ENCODE assay signal across 18 cellular contexts in the genomic region with DNA sequence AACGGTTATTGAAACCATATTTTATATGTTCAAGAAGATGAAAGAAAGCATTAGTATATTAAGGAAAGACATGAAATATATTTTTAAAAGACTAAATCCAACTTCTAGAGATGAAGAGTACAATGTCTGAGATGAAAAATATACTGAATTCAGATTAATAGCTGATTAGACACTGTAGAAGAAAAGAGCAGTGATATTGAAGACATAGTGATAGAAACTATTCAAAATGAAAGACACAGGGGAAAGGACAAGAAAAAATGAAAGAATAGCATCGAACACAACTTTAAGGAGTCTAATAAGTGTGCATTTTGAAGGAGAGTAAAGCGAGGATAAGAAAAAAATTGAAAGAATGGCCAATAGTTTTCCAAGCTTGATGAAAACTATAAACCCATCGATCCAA. TPM values are rescaled to one million over a fixed set of nuclear protein-coding genes. Genes with fewer than 3 reads are reported as not detected.
DNase-seq lines count a peak whose midpoint lies in the region; ATAC-seq, FAIRE-seq and TF ChIP-seq lines count a peak whose summit lies in the region.
"Had no signal": no experiment of that assay in that cellular context is flagged by ENCODE, and none has a peak within 500 bp of the region (broad histone marks: within the 10 kb centered on the region; RNA-seq: fewer than 3 reads in every experiment).

No MANE protein-coding gene starts in this region.

- no peaks in the 10 kb centered on the region for H3K79me2 ChIP-seq in OCI-LY1 (ENCODE audit: insufficient read depth, low read length)
- no peaks in the 10 kb centered on the region for H3K79me2 ChIP-seq in K562 (ENCODE audit: control insufficient read depth, insufficient read depth, low read length)
- H3K79me2 ChIP-seq in H9 (ENCODE audit: insufficient read depth, low read length) = no peaks in the 10 kb centered on the region

- WGBS in K562 (ENCODE audit: insufficient coverage, low coverage, missing lambda C conversion rate) = 13% methylated on average over 4 of the region's 4 CpGs
- WGBS in H9 (ENCODE audit: extremely low coverage, insufficient read length, low lambda C conversion rate) = 100% methylated on average over 1 of the region's 4 CpGs

- TF ChIP-seq POLR2A in K562 (conservative IDR thresholded peaks at IDR 0.05) = no peak

- TF ChIP-seq RAD21 in K562 (CRISPR knock-in tag; conservative IDR thresholded peaks at IDR 0.05 in 1 of 2, IDR thresholded peaks at IDR 0.05 in 1 of 2) = no peak

- no peaks in the 10 kb centered on the region for H3K9me3 ChIP-seq in HEK293 (ENCODE audit: control insufficient read depth, insufficient read depth, low read depth, low read length)
- H3K9me3 ChIP-seq in OCI-LY1 (ENCODE audit: low read length) = peaks cover 14% of the 10 kb centered on the region; the same call in 1 of the 2 replicates
- H3K9me3 ChIP-seq in K562 (replicated peaks; ENCODE audit: control insufficient read depth, insufficient read depth, low read depth, low read length) = no peaks in the 10 kb centered on the region
- no peaks in the 10 kb centered on the region for H3K9me3 ChIP-seq in H9 (ENCODE audit: control insufficient read depth, low read depth, low read length)

- no peak overlapping the region for H2BK120ac ChIP-seq in H9 (ENCODE audit: low read depth, low read length, poor library complexity, severe bottlenecking)

- TF ChIP-seq CTCF in HEK293 (tag by site-specific recombination; IDR thresholded peaks at IDR 0.05) = no peak
- no peak for TF ChIP-seq CTCF in OCI-LY1 (IDR thresholded peaks at IDR 0.05; ENCODE audit: low read length)
- TF ChIP-seq CTCF in K562 (IDR thresholded peaks at IDR 0.05 in 2 of 3, conservative IDR thresholded peaks at IDR 0.05 in 1 of 3; ENCODE audit: insufficient read depth in 2 of 3, low read depth in 1 of 3, low read length in 3 of 3) = no peak
- no peak for TF ChIP-seq CTCF in H9 (conservative IDR thresholded peaks at IDR 0.05)

- no peak overlapping the region for H3K4me3 ChIP-seq in HEK293 (ENCODE audit: low read depth, low read length)
- H3K4me3 ChIP-seq in OCI-LY1 (ENCODE audit: low read depth, low read length, poor library complexity, severe bottlenecking) = no peak overlapping the region
- H3K4me3 ChIP-seq in K562 = no peak overlapping the region
- H3K4me3 ChIP-seq: BLaER1 treated with 17β-estradiol and CSF1 and Interleukin-3, amounts not matched to agents 10 nM and 100 nM had no signal

- H2AK5ac ChIP-seq in H9 (ENCODE audit: insufficient read length, low read length) = no peak overlapping the region

- no peaks in the 10 kb centered on the region for H3K79me1 ChIP-seq in H9 (ENCODE audit: insufficient read depth, low read depth, low read length, poor library complexity, severe bottlenecking)

- CTCF ChIA-PET in HEK293 (lab: Yijun Ruan, JAX) = interaction anchor here (0.6 to 1.8 kb wide), 4 partner anchors 48 to 844 kb away, joined by 3 to 13 read pairs (median 6); no protein-coding TSS in a partner anchor
- CTCF ChIA-PET in K562 (lab: Yijun Ruan, JAX; ENCODE audit: low intra/inter-chr PET ratio) = no interaction called here

- no peaks in the 10 kb centered on the region for H3K4me1 Mint-ChIP-seq in H9

- no peaks in the 10 kb centered on the region for H3K9me1 ChIP-seq in K562 (ENCODE audit: control insufficient read depth, insufficient read depth, low read length)

- no peak for ATAC-seq in K562
- ATAC-seq in GM21526 (IDR thresholded peaks at IDR 0.05; ENCODE audit: low FRiP score, unreplicated experiment) = no peak
- ATAC-seq: CD8-positive, alpha-beta T cell had no signal

- no peak overlapping the region for H4K5ac ChIP-seq in H9 (ENCODE audit: insufficient read length, low read depth, low read length)

- H2BK5ac ChIP-seq in H9 (ENCODE audit: insufficient read length, low read length) = no peak overlapping the region

- POLR2A ChIA-PET in HEK293 (lab: Yijun Ruan, JAX) (interaction anchor here (3.5 kb wide), 1 partner anchor 12 kb away, joined by 12 read pairs; a partner anchor contains a TSS), K562 (lab: Yijun Ruan, JAX) (interaction anchor here (0.6 to 3.4 kb wide), 2 partner anchors 13 to 718 kb away, joined by 4 to 13 read pairs; no protein-coding TSS in a partner anchor)

- H3K4me2 ChIP-seq in OCI-LY1 (ENCODE audit: low read length) (no peak overlapping the region), K562 (ENCODE audit: insufficient read depth, low read length) (no peak overlapping the region), H9 (ENCODE audit: insufficient read depth, insufficient read length, low read length) (no peak overlapping the region)

- no peak overlapping the region for H3K56ac ChIP-seq in H9 (ENCODE audit: insufficient read length, low read depth, low read length)

- no peak overlapping the region for H2BK15ac ChIP-seq in H9 (ENCODE audit: low read depth, low read length)

- no peak overlapping the region for H3K23ac ChIP-seq in H9 (ENCODE audit: insufficient read length, low read depth, low read length)

- DNase-seq in K562 (ENCODE audit: extremely low read depth in 1 of 4, low spot score in 3 of 4) = no peak
- no peak for DNase-seq in H9
- DNase-seq in hypothalamus (lab: John Stamatoyannopoulos, UW) = no peak
- no peak for DNase-seq in superior temporal gyrus (ENCODE audit: extremely low spot score)
- DNase-seq: 8988T; Calu3; CD8-positive, alpha-beta T cell; DMS79 treated with DMSO at 0.1 percent for 48 hours; GOT3; H7 had no signal

- H2AFZ ChIP-seq in OCI-LY1 (ENCODE audit: low read length) (no peak overlapping the region), K562 (ENCODE audit: low read depth, low read length) (no peak overlapping the region), H9 (ENCODE audit: low read length) (no peak overlapping the region)

- no peak overlapping the region for H2BK20ac ChIP-seq in H9 (ENCODE audit: low read depth, low read length, poor library complexity, severe bottlenecking)

- intact Hi-C loops in K562 (cut with micrococcal nuclease) = no loop called here

- H3K4me1 ChIP-seq in HEK293 (ENCODE audit: control insufficient read depth, insufficient read depth, low read length) (peaks cover 5% of the 10 kb centered on the region; the same call in 1 of the 2 replicates), OCI-LY1 (ENCODE audit: insufficient read depth, low read length, severe bottlenecking) (peaks cover 47% of the 10 kb centered on the region), K562 (replicated peaks in 1 of 2; ENCODE audit: control insufficient read depth in 2 of 2, insufficient read depth in 2 of 2, low read length in 2 of 2) (no peaks in the 10 kb centered on the region; a peak in 3 of 5 replicates), H9 (ENCODE audit: insufficient read depth, low read length) (no peaks in the 10 kb centered on the region)

- H4K91ac ChIP-seq in H9 (ENCODE audit: insufficient read length, low read depth, low read length) = no peak overlapping the region

- H3K36me3 Mint-ChIP-seq in H9 (ENCODE audit: insufficient read depth in 1 of 3, low read depth in 3 of 3) = no peaks in the 10 kb centered on the region
- H3K36me3 Mint-ChIP-seq: CD8-positive, alpha-beta T cell had no signal

- no peak overlapping the region for H3K14ac ChIP-seq in H9 (ENCODE audit: insufficient read depth, low read length)

- no peak overlapping the region for H3K27ac Mint-ChIP-seq in H9
- H3K27ac Mint-ChIP-seq: B cell; CD8-positive, alpha-beta T cell had no signal

- H3K27me3 Mint-ChIP-seq in H9 (ENCODE audit: low read depth) = peaks cover 6% of the 10 kb centered on the region
- H3K27me3 Mint-ChIP-seq: B cell had no signal

- no peaks in the 10 kb centered on the region for H3K9me2 ChIP-seq in OCI-LY1 (ENCODE audit: low read depth, low read length)

- no peak for TF ChIP-seq EP300 in K562 (IDR thresholded peaks at IDR 0.05; ENCODE audit: low read length)

- FAIRE-seq in A204.1 (lab: Jason Lieb, UNC) (peak; percentile 9), K562 (lab: Jason Lieb, UNC) (no peak)
- FAIRE-seq: G401.6, GM12891 had no signal

- H3K18ac ChIP-seq in H9 (ENCODE audit: insufficient read length, low read depth, low read length) = no peak overlapping the region

- H3K27me3 ChIP-seq in OCI-LY1 (ENCODE audit: insufficient read depth, low read length) (no peaks in the 10 kb centered on the region), K562 (ENCODE audit: control insufficient read depth in 2 of 2, insufficient read depth in 2 of 2, low read length in 2 of 2) (peaks cover 5 to 10% of the 10 kb centered on the region in 2 experiments; a peak in 4 of 5 replicates), H9 (ENCODE audit: insufficient read depth, low read length) (no peaks in the 10 kb centered on the region)
- H3K27me3 ChIP-seq: BLaER1 treated with 17β-estradiol and CSF1 and Interleukin-3, amounts not matched to agents 10 nM and 100 nM had no signal

- no peak overlapping the region for H3K9ac ChIP-seq in OCI-LY1 (ENCODE audit: low read length)
- H3K9ac ChIP-seq in K562 (ENCODE audit: insufficient read depth in 1 of 2, low read depth in 2 of 2, low read length in 2 of 2) = no peak overlapping the region
- H3K9ac ChIP-seq in H9 (ENCODE audit: extremely low read depth, insufficient read length, low read length) = no peak overlapping the region
- H3K9ac ChIP-seq: BLaER1 treated with 17β-estradiol and CSF1 and Interleukin-3, amounts not matched to agents 10 nM and 100 nM had no signal

- no peak overlapping the region for H3K4me3 Mint-ChIP-seq in H9
- H3K4me3 Mint-ChIP-seq: B cell; CD8-positive, alpha-beta T cell had no signal

- H3K36me3 ChIP-seq in HEK293 (ENCODE audit: control insufficient read depth in 2 of 2, insufficient read depth in 1 of 2, low read length in 2 of 2) (no peaks in the 10 kb centered on the region), OCI-LY1 (ENCODE audit: insufficient read depth, low read length) (peaks cover 4% of the 10 kb centered on the region; the same call in 1 of the 2 replicates), K562 (ENCODE audit: control insufficient read depth, insufficient read depth, low read length) (no peaks in the 10 kb centered on the region)
- H3K36me3 ChIP-seq: BLaER1 treated with 17β-estradiol and CSF1 and Interleukin-3, amounts not matched to agents 10 nM and 100 nM had no signal

- H3K27ac ChIP-seq in HEK293 (ENCODE audit: extremely low read depth, low read depth, low read length) = no peak overlapping the region
- H3K27ac ChIP-seq in OCI-LY1 (ENCODE audit: low read depth, low read length, poor library complexity, severe bottlenecking) = peak overlapping the region; percentile 32
- H3K27ac ChIP-seq in K562 (ENCODE audit: extremely low read depth, low read depth, low read length) = no peak overlapping the region
- H3K27ac ChIP-seq in H9 (ENCODE audit: insufficient read length, low read depth, low read length) = no peak overlapping the region

- no peaks in the 10 kb centered on the region for H4K20me1 ChIP-seq in OCI-LY1 (ENCODE audit: insufficient read depth, low read length)
- no peaks in the 10 kb centered on the region for H4K20me1 ChIP-seq in K562 (replicated peaks; ENCODE audit: control insufficient read depth, insufficient read depth, low read length)
- H4K20me1 ChIP-seq in H9 (ENCODE audit: control insufficient read depth, insufficient read depth, insufficient read length) = no peaks in the 10 kb centered on the region
- H4K20me1 ChIP-seq: BLaER1 treated with 17β-estradiol and CSF1 and Interleukin-3, amounts not matched to agents 10 nM and 100 nM had no signal

- no TSS peak for BruUV-seq in K562 (replicated peaks; lab: Mats Ljungman, UMichigan)

- H3K4ac ChIP-seq in H9 (ENCODE audit: low read depth, low read length) = no peak overlapping the region

- no peak overlapping the region for H2BK12ac ChIP-seq in H9 (ENCODE audit: insufficient read length, low read depth, low read length)

- no peaks in the 10 kb centered on the region for H3K23me2 ChIP-seq in H9 (ENCODE audit: insufficient read length, low read depth, low read length, poor library complexity, severe bottlenecking)

- H3T11ph ChIP-seq in H9 (ENCODE audit: low read length) = no peak overlapping the region

- in situ Hi-C loops in K562 (cut with MboI) = no loop called here

- H3K9me3 Mint-ChIP-seq in H9 = peaks cover 0 to 2% of the 10 kb centered on the region in 2 experiments; a peak in 1 of 5 replicates

- H4K8ac ChIP-seq in H9 (replicated peaks; ENCODE audit: insufficient read length, low read depth, low read length) = no peak overlapping the region

- H3F3A ChIP-seq in OCI-LY1 (ENCODE audit: insufficient read depth, low read length) = 0 out of 2 replicates have a peak, but pooled peaks cover 2% of the 10 kb centered on the region

RNA-seq across cellular contexts. Expression of a gene that starts 11.2 kb away (rescaled TPM):
- total RNA-seq in K562 (2011; cell fraction: chromatin; rRNA removed; ENCODE audit: low replicate concordance) = 7.7 and 20.5 TPM in 2 replicates
- total RNA-seq in K562 (2011; cell fraction: nucleolus; rRNA removed) = 8.7 and 11.3 TPM in 2 replicates
- total RNA-seq in K562 (2011; cell fraction: nucleoplasm; rRNA removed) = 13.3 and 24.0 TPM in 2 replicates
- 8.6 TPM in 2 replicates for total RNA-seq in K562 (2014; rRNA removed)
- total RNA-seq in K562 (2014; rRNA removed; fragmentation: Illumina TruSeq; extraction: Trizol) = 11.5 and 13.7 TPM in 2 replicates
- 10.2 and 12.7 TPM in 2 replicates for total RNA-seq in K562 (2015; rRNA removed; fragmentation: Illumina TruSeq; extraction: Trizol)
- 23.7 and 24.2 TPM in 2 replicates for total RNA-seq in K562 (2021)
- polyA plus RNA-seq in K562 (2011; rRNA removed) = 10.4 and 10.8 TPM in 2 replicates
- polyA plus RNA-seq in K562 (2011; cell fraction: cytosol; rRNA removed) = 5.4 and 10.1 TPM in 2 replicates
- polyA plus RNA-seq in K562 (2011; cell fraction: nucleus; rRNA removed) = 2.8 and 3.5 TPM in 2 replicates
- 20.0 and 32.3 TPM in 2 replicates for polyA plus RNA-seq in K562 (2012)
- polyA plus RNA-seq in K562 (2014; fragmentation: Illumina TruSeq; extraction: Trizol) = 17.2 and 20.9 TPM in 2 replicates
- polyA plus RNA-seq in K562 (2014; fragmentation: Nextera tagmentation; extraction: Ambion mirVana) = 10 to 100 TPM; 27.4 to 31.8 TPM
- 11.0 and 14.8 TPM in 2 replicates for polyA plus RNA-seq in K562 (2014; rRNA removed)
- polyA minus RNA-seq in K562 (2011; rRNA and poly(A)+ RNA removed) = 21.6 and 28.4 TPM in 2 replicates
- 10.5 and 11.9 TPM in 2 replicates for polyA minus RNA-seq in K562 (2011; cell fraction: cytosol; rRNA and poly(A)+ RNA removed)
- polyA minus RNA-seq in K562 (2011; cell fraction: nucleus; rRNA and poly(A)+ RNA removed) = 6.2 and 12.8 TPM in 2 replicates
- total RNA-seq in H9 (2021) = 14.2 and 15.8 TPM in 2 replicates

RNA-seq across cellular contexts. Expression of a gene that starts 47.4 kb away (rescaled TPM):
- 29.7 and 42.2 TPM in 2 replicates for total RNA-seq in K562 (2011; cell fraction: chromatin; rRNA removed; ENCODE audit: low replicate concordance)
- 53.8 and 58.4 TPM in 2 replicates for total RNA-seq in K562 (2011; cell fraction: nucleolus; rRNA removed)
- 50.7 and 54.7 TPM in 2 replicates for total RNA-seq in K562 (2011; cell fraction: nucleoplasm; rRNA removed)
- total RNA-seq in K562 (2014; rRNA removed) (25.3 and 31.2 TPM in 2 replicates), K562 (2014; rRNA removed; fragmentation: Illumina TruSeq; extraction: Trizol) (21.3 and 23.0 TPM in 2 replicates), K562 (2015; rRNA removed; fragmentation: Illumina TruSeq; extraction: Trizol) (25.1 and 25.3 TPM in 2 replicates), K562 (2021) (17.5 TPM in 2 replicates), H9 (2021) (3.1 TPM in 2 replicates)
- polyA plus RNA-seq in K562 (2011; rRNA removed) (29.9 and 33.1 TPM in 2 replicates), K562 (2014; fragmentation: Illumina TruSeq; extraction: Trizol) (29.6 and 33.8 TPM in 2 replicates), K562 (2014; fragmentation: Nextera tagmentation; extraction: Ambion mirVana) (10 to 100 TPM; 10.9 to 14.7 TPM), K562 (2014; rRNA removed) (19.3 and 22.1 TPM in 2 replicates)
- polyA plus RNA-seq in K562 (2011; cell fraction: cytosol; rRNA removed) = 26.0 and 37.2 TPM in 2 replicates
- polyA plus RNA-seq in K562 (2011; cell fraction: nucleus; rRNA removed) = 11.5 and 12.0 TPM in 2 replicates
- polyA plus RNA-seq in K562 (2012) = 26.1 and 35.7 TPM in 2 replicates
- 36.6 and 39.8 TPM in 2 replicates for polyA minus RNA-seq in K562 (2011; rRNA and poly(A)+ RNA removed)
- polyA minus RNA-seq in K562 (2011; cell fraction: cytosol; rRNA and poly(A)+ RNA removed) = 17.2 and 27.0 TPM in 2 replicates
- polyA minus RNA-seq in K562 (2011; cell fraction: nucleus; rRNA and poly(A)+ RNA removed) = 8.1 and 12.9 TPM in 2 replicates
